Comparison of ENCODE assay signal across 8 cellular contexts in the genomic region with DNA sequence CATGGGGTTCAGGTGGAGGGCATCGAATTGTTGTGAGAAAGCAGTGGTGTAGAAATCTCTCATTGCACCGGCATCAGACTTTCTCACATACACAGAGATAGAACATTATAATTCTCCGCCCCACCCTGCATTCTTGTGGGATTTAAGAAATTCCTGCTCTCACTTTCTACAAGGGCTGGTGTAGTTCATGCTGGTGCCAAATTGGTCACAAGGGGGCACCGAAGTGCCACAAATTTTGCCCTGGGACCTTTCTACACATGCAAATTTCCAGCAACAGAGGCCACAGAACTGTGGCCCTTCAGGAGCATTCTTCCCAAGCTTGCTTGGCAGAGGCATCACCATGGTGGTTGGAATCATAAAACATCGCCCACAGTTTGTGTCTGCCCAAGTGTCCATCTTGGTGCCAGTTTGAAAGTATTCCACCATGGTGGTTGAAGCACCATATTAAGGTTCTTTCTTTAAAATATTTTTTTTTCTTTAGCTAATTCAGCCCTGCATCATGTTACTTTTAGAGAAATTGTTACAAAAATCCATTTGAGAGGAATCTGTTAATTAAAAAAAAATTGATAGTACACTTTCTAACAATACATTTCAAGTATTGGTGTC.
DNase-seq lines count a peak whose midpoint lies in the region; ATAC-seq and TF ChIP-seq lines count a peak whose summit lies in the region.

No MANE protein-coding gene starts in this region.

- no peak overlapping the region for H3K9ac ChIP-seq in IMR-90 (ENCODE audit: low read depth, low read length)

- DNase-seq in activated CD4-positive, alpha-beta T cell treated with anti-CD3 and anti-CD28 coated beads for 48 hours: peak; percentile 30
- DNase-seq in activated CD4-positive, alpha-beta T cell treated with anti-CD3 and anti-CD28 coated beads for 1 hour: no peak
- DNase-seq in IMR-90 (peak; percentile 28), RWPE1 (ENCODE audit: low spot score) (peak; percentile 71), dorsolateral prefrontal cortex (peak; percentile 5 to 67 (median 50)), mucosa of descending colon (peak in 2 of 3 donors; percentile 42 to 49)
- no peak for DNase-seq in stimulated activated naive CD4-positive, alpha-beta T cell treated with Interleukin-2 at 50 U/mL for 16 hours (lab: John Stamatoyannopoulos, UW)

- H2BK15ac ChIP-seq in IMR-90 (ENCODE audit: low read depth, low read length): no peak overlapping the region

- no peaks in the 10 kb centered on the region for H3K4me1 ChIP-seq in IMR-90 (ENCODE audit: control insufficient read depth, insufficient read depth, low read length)
- no peaks in the 10 kb centered on the region for H3K4me1 ChIP-seq in mucosa of descending colon (ENCODE audit: low read depth)

- no peaks in the 10 kb centered on the region for H3K79me1 ChIP-seq in IMR-90 (ENCODE audit: low read depth in 1 of 2, low read length in 2 of 2)

- H3K27me3 ChIP-seq in IMR-90 (ENCODE audit: control insufficient read depth, insufficient read depth, low read length) (no peaks in the 10 kb centered on the region), dorsolateral prefrontal cortex (no peaks in the 10 kb centered on the region)

- POLR2A ChIA-PET in IMR-90 (lab: Charles Lee; ENCODE audit: unreplicated experiment): no interaction called here
- POLR2A ChIA-PET in RWPE1 (lab: Yijun Ruan, JAX; ENCODE audit: low non-redundant PET): no interaction called here

- no TSS peak for BruUV-seq in IMR-90 (replicated peaks; lab: Mats Ljungman, UMichigan)

- H3K27ac ChIP-seq in IMR-90 (ENCODE audit: insufficient read depth, low read length) (no peak overlapping the region), RWPE1 (no peak overlapping the region), dorsolateral prefrontal cortex (no peak overlapping the region)

- no peak overlapping the region for H3K56ac ChIP-seq in IMR-90 (ENCODE audit: extremely low read depth, insufficient read depth, low read length)

- no peak overlapping the region for H2BK5ac ChIP-seq in IMR-90 (ENCODE audit: low read depth, low read length, poor library complexity, severe bottlenecking)

- CTCF ChIA-PET in IMR-90 (lab: Yijun Ruan, JAX) (interaction anchor here (0.6 kb wide), 2 partner anchors 44 to 816 kb away, joined by 3 to 4 read pairs; no protein-coding TSS in a partner anchor), RWPE1 (lab: Yijun Ruan, JAX) (interaction anchor here (0.6 to 1.2 kb wide), 3 partner anchors 466 to 1819 kb away, joined by 3 to 4 read pairs (median 4); no protein-coding TSS in a partner anchor)

- H3K4ac ChIP-seq in IMR-90 (ENCODE audit: low read depth, low read length): no peak overlapping the region

- H3K9me1 ChIP-seq in IMR-90 (ENCODE audit: insufficient read depth, low read length): no peaks in the 10 kb centered on the region

- H3K9me3 ChIP-seq in IMR-90 (ENCODE audit: control insufficient read depth, insufficient read depth, low read length): no peaks in the 10 kb centered on the region
- no peaks in the 10 kb centered on the region for H3K9me3 ChIP-seq in mucosa of descending colon

- WGBS in IMR-90 (ENCODE audit: extremely low coverage in 2 of 2, insufficient read length in 1 of 2), 2 experiments: no CpG with 5 or more reads among the region's 5 CpGs

- H3K36me3 ChIP-seq in IMR-90 (ENCODE audit: control insufficient read depth, insufficient read depth, low read length) (no peaks in the 10 kb centered on the region), mucosa of descending colon (ENCODE audit: low read depth) (no peaks in the 10 kb centered on the region)

- peak overlapping the region; percentile 55 for H2AK9ac ChIP-seq in IMR-90 (replicated peaks; ENCODE audit: low read depth, low read length, poor library complexity)

- intact Hi-C loops in IMR-90 (cut with micrococcal nuclease) (loop anchor here (1.0 kb wide), 4 partner anchors 263 to 1819 kb away; no protein-coding TSS in a partner anchor), dorsolateral prefrontal cortex (cut with DNase I) (loop anchor here (10.0 kb wide), 1 partner anchor 1793 kb away; the partner anchor contains the start of gene BCL11A (in 2 of the 2)), mucosa of descending colon (cut with DNase I, micrococcal nuclease) (loop anchor here in 1 of 2 donors (10.0 kb wide), 1 partner anchor 1803 kb away; no protein-coding TSS in a partner anchor)

- H2AK5ac ChIP-seq in IMR-90 (ENCODE audit: low read depth, low read length): no peak overlapping the region

- TF ChIP-seq CTCF in IMR-90 (conservative IDR thresholded peaks at IDR 0.05; ENCODE audit: low read depth, low read length) (peak; percentile 64), RWPE1 (conservative IDR thresholded peaks at IDR 0.05; ENCODE audit: low read depth) (peak; percentile 65), dorsolateral prefrontal cortex (IDR thresholded peaks at IDR 0.05 in 54 of 56, conservative IDR thresholded peaks at IDR 0.05 in 2 of 56; ENCODE audit: low read depth in 1 of 56, partially characterized antibody in 56 of 56) (peak; percentile 21 to 75 (median 60)), mucosa of descending colon (IDR thresholded peaks at IDR 0.05) (no peak)

- TF ChIP-seq RAD21 in IMR-90 (IDR thresholded peaks at IDR 0.05; ENCODE audit: low read length): peak; percentile 73

- ATAC-seq in GM21528 (IDR thresholded peaks at IDR 0.05; ENCODE audit: low FRiP score, unreplicated experiment): peak; percentile 77
- ATAC-seq in IMR-90 (ENCODE audit: low read depth): peak; percentile 78
- ATAC-seq in mucosa of descending colon: peak; percentile 52

- no peak overlapping the region for H3K18ac ChIP-seq in IMR-90 (ENCODE audit: low read depth, low read length)

- dilution Hi-C loops in IMR-90 (cut with HindIII; ENCODE audit: low sequenced_read_pairs, unreplicated experiment): no loop called here

- no peak overlapping the region for H3K4me3 ChIP-seq in IMR-90 (ENCODE audit: insufficient read depth, low read depth, low read length)
- no peak overlapping the region for H3K4me3 ChIP-seq in dorsolateral prefrontal cortex
- no peak overlapping the region for H3K4me3 ChIP-seq in mucosa of descending colon

- no peak overlapping the region for H2AFZ ChIP-seq in IMR-90 (replicated peaks; ENCODE audit: low read length, poor library complexity)

- no peaks in the 10 kb centered on the region for H4K20me1 ChIP-seq in IMR-90 (ENCODE audit: insufficient read depth, low read length)

- no peak overlapping the region for H3K4me2 ChIP-seq in IMR-90 (ENCODE audit: low read depth, low read length)

- no peak overlapping the region for H2BK20ac ChIP-seq in IMR-90 (ENCODE audit: low read depth, low read length)

- H4K8ac ChIP-seq in IMR-90 (ENCODE audit: low read depth in 2 of 2, low read length in 2 of 2): no peak overlapping the region

- no peak overlapping the region for H3K14ac ChIP-seq in IMR-90 (replicated peaks; ENCODE audit: low read depth, low read length)

- no peak overlapping the region for H4K5ac ChIP-seq in IMR-90 (ENCODE audit: low read depth, low read length)

- H3K23ac ChIP-seq in IMR-90 (ENCODE audit: low read depth, low read length): no peak overlapping the region

- no peak overlapping the region for H2BK120ac ChIP-seq in IMR-90 (ENCODE audit: low read depth, low read length)

- no peak overlapping the region for H4K91ac ChIP-seq in IMR-90 (ENCODE audit: insufficient read depth, low read depth, low read length)

- in situ Hi-C loops in IMR-90 (cut with MboI; ENCODE audit: low sequenced_read_pairs): loop anchor here (25.0 kb wide), 1 partner anchor 1825 kb away; no protein-coding TSS in a partner anchor

- no peak for TF ChIP-seq POLR2A in IMR-90 (IDR thresholded peaks at IDR 0.05; ENCODE audit: low read depth, low read length)

TF ChIP-seq in IMR-90, 13 proteins besides CTCF, POLR2A, EP300 and RAD21:
- peak; percentile 64 for TF ChIP-seq SMC3 (IDR thresholded peaks at IDR 0.05; ENCODE audit: low read depth, low read length)
- TF ChIP-seq CEBPB (IDR thresholded peaks at IDR 0.05; ENCODE audit: low read depth, low read length): no peak

Comparison
In these comparisons a context has a peak if more than half of its experiments do, and no peak if none do; other contexts are left out.
1. DNase-seq: peak in activated CD4-positive, alpha-beta T cell treated with anti-CD3 and anti-CD28 coated beads for 48 hours (single experiment), IMR-90 (single experiment), RWPE1 (single experiment), dorsolateral prefrontal cortex (10 of 10) and mucosa of descending colon (2 of 3); none in activated CD4-positive, alpha-beta T cell treated with anti-CD3 and anti-CD28 coated beads for 1 hour (single experiment) and stimulated activated naive CD4-positive, alpha-beta T cell treated with Interleukin-2 at 50 U/mL for 16 hours (single experiment).
2. Peak in every context shown above with its lines, with median percentiles within 50 percentile points of each other: ATAC-seq.